Comparison of ENCODE assay signal across 1 cellular context in the genomic region with DNA sequence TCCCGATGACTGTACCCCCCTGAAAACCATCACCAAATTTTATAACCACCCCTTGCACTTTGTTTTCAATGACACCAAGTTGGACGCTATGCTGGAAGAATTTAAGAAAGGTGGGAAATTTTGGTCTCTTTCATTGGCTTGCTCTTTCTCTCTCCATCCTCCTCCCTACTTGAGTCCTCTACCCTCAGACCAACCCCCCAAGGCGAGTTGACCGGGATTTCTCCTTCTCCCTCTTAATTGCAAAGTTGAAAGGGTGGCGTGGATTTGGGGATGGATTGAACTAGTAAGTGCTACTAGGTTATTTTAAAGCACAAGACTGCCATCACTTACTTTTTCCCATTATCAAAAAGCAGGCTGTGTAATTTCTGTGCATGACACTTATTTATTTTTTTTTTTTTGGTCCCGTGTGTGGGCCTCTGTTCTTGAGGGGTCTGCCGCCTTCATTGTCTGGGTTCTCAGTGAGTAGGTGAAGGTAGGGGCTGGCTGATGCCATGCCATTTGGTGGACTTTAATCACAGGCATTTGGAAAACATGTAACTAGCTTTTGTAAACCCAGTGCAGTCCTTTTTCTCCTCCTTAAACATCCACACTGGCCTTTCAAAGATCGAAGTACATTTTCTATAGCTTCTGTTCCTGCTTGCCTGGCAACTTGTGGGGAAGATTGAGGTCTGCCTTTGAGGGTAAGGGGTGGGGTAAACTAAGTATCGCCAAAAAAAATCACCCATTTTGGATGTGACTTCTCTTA.
A peak's percentile ranks its signal among the peaks of the same experiment; 100 is the strongest.
TF ChIP-seq lines count a peak whose summit lies in the region.

No MANE protein-coding gene starts in this region.

TF ChIP-seq in WTC11, 78 proteins besides CTCF, POLR2A, EP300 and RAD21 (continued from another document):
- TF ChIP-seq, protein P1, sequence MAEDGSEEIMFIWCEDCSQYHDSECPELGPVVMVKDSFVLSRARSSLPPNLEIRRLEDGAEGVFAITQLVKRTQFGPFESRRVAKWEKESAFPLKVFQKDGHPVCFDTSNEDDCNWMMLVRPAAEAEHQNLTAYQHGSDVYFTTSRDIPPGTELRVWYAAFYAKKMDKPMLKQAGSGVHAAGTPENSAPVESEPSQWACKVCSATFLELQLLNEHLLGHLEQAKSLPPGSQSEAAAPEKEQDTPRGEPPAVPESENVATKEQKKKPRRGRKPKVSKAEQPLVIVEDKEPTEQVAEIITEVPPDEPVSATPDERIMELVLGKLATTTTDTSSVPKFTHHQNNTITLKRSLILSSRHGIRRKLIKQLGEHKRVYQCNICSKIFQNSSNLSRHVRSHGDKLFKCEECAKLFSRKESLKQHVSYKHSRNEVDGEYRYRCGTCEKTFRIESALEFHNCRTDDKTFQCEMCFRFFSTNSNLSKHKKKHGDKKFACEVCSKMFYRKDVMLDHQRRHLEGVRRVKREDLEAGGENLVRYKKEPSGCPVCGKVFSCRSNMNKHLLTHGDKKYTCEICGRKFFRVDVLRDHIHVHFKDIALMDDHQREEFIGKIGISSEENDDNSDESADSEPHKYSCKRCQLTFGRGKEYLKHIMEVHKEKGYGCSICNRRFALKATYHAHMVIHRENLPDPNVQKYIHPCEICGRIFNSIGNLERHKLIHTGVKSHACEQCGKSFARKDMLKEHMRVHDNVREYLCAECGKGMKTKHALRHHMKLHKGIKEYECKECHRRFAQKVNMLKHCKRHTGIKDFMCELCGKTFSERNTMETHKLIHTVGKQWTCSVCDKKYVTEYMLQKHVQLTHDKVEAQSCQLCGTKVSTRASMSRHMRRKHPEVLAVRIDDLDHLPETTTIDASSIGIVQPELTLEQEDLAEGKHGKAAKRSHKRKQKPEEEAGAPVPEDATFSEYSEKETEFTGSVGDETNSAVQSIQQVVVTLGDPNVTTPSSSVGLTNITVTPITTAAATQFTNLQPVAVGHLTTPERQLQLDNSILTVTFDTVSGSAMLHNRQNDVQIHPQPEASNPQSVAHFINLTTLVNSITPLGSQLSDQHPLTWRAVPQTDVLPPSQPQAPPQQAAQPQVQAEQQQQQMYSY (CRISPR knock-in tag; IDR thresholded peaks at IDR 0.05) = peak; percentile 89
